1 cellular context compared by ENCODE assay signal in the genomic region with DNA sequence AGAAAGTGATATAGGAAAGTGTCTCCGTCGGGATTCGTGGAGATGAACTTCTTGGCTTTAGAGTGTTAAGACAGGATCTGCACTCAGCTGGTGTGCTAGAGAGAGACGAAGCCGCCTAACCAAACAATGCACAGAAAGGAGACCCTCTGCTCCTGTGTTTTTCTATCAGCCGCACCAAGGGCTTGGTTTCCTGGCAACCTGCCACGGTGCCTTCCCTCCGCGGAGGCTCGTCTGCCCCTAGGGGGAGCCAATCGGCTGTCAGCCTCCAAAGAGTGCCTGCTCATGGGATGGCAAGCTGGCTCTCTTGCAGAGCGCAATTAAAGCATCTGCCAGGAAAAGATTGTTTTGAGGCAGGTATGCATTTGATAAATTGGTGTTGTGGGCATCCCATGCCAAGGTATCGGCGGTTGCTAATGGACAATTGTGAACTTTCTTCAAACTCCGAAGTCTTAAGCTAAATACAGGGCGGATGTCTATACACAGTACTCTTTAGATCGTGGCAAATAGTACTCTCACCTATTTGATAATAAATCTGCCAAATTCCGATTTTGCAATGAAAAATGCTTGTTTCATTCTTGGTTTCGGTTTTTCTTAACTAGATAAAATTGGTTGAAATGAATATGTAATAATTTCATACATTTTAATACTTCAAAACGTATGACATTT.
TF ChIP-seq lines count a peak whose summit lies in the region.

No MANE protein-coding gene starts in this region.

TF ChIP-seq in liver, 16 proteins besides CTCF, POLR2A, EP300 and RAD21 (continued from another document):
- no peak for TF ChIP-seq ZBTB33 (IDR thresholded peaks at IDR 0.05)
- no peak for TF ChIP-seq YY1 (IDR thresholded peaks at IDR 0.05)
- TF ChIP-seq FOXA2 (IDR thresholded peaks at IDR 0.05), result no peak
- no peak for TF ChIP-seq GABPA (IDR thresholded peaks at IDR 0.05 in 1 of 2, conservative IDR thresholded peaks at IDR 0.05 in 1 of 2)
- TF ChIP-seq FOXA1 (IDR thresholded peaks at IDR 0.05), result no peak
